Comparison of ENCODE assay signal across 8 cellular contexts in the genomic region with DNA sequence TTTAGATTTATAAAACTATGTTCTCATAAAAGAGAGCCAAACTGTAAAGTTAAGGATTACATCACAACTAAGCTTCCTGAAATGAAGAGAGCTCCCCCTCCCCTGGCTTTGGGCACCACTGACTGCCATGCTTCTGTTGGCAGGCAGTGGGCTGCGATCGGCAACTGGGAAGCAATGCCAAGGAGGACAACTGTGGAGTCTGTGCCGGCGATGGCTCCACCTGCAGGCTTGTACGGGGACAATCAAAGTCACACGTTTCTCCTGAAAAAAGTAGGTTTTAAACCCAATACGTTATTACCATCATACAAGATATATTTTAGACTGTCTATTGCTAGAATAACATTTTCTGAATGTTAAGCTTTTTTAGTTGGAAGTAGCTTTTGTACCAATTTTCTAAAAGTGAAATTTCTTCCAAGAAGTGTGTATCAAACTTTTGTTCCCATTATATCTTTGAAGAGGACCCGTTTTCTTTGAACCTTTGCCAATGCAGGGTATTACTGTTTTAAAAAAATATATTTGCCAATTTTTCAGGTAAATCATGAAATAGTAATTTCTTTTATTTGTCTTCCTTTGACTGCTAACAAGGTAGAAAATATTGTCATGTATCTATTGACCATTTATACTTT.
DNase-seq lines count a peak whose midpoint lies in the region; ATAC-seq and TF ChIP-seq lines count a peak whose summit lies in the region.

No MANE protein-coding gene starts in this region.

- peak; percentile 3 for DNase-seq in NCI-H1105 treated with DMSO at 0.1 percent for 48 hours (lab: John Stamatoyannopoulos, UW)
- DNase-seq in NCI-H1105 (lab: John Stamatoyannopoulos, UW), result no peak
- DNase-seq in LNCaP clone FGC (ENCODE audit: low read depth), result no peak
- peak; percentile 26 to 43 for DNase-seq in cardiac fibroblast (ENCODE audit: low read depth in 2 of 2)
- peak; percentile 33 for DNase-seq in myocyte (ENCODE audit: low read depth)
- no peak for DNase-seq in central memory CD4-positive, alpha-beta T cell
- no peak for DNase-seq in NCI-H226

- ATAC-seq in HG02870 (IDR thresholded peaks at IDR 0.05; ENCODE audit: unreplicated experiment), result no peak

- TF ChIP-seq CTCF in LNCaP clone FGC (IDR thresholded peaks at IDR 0.05; ENCODE audit: control insufficient read depth, extremely low read depth, insufficient read depth) (peak; percentile 53), cardiac fibroblast (IDR thresholded peaks at IDR 0.05; ENCODE audit: low read depth, low read length) (peak; percentile 48)

- no peak overlapping the region for H3K4me3 ChIP-seq in LNCaP clone FGC (ENCODE audit: low read depth, low read length)
- H3K4me3 ChIP-seq in cardiac fibroblast (replicated peaks in 1 of 2; ENCODE audit: low read depth in 2 of 2, low read length in 2 of 2), result no peak overlapping the region

Comparison
In these comparisons a context has a peak if more than half of its experiments do, and no peak if none do; other contexts are left out.
1. DNase-seq: peak in NCI-H1105 treated with DMSO at 0.1 percent for 48 hours (single experiment), cardiac fibroblast (2 of 2) and myocyte (single experiment); none in NCI-H1105 (single experiment), LNCaP clone FGC (single experiment), central memory CD4-positive, alpha-beta T cell (single experiment) and NCI-H226 (single experiment).